ENCODE assay signal across 8 cellular contexts in genomic region chrX:108735680-108736508, GRCh38.
DNase-seq lines count a peak whose midpoint lies in the region; TF ChIP-seq lines count a peak whose summit lies in the region.

No MANE protein-coding gene starts in this region.

- CTCF ChIA-PET in GM10248 (lab: Yijun Ruan, JAX): no interaction called here

- no peak for TF ChIP-seq CTCF in GM10248 (IDR thresholded peaks at IDR 0.05; ENCODE audit: control extremely low read depth, extremely low read depth, low read depth, missing control alignments)
- TF ChIP-seq CTCF in retinal pigment epithelial cell (conservative IDR thresholded peaks at IDR 0.05; ENCODE audit: low read depth, low read length): no peak

- peak; percentile 8 for DNase-seq in GM10248 (ENCODE audit: extremely low spot score)
- DNase-seq in NCI-H510A treated with DMSO at 0.1 percent for 48 hours (lab: John Stamatoyannopoulos, UW): peak; percentile 14
- peak; percentile 12 for DNase-seq in foreskin melanocyte
- DNase-seq in retinal pigment epithelial cell (ENCODE audit: low read depth): no peak
- no peak for DNase-seq in midbrain (lab: John Stamatoyannopoulos, UW)
- DNase-seq in cerebellar nuclear complex (lab: John Stamatoyannopoulos, UW): no peak
- no peak for DNase-seq in NCI-H2171 treated with DMSO at 0.1 percent for 48 hours (lab: John Stamatoyannopoulos, UW)
- no peak for DNase-seq in NCI-H1048 (lab: John Stamatoyannopoulos, UW)

- POLR2A ChIA-PET in GM10248 (lab: Yijun Ruan, JAX): no interaction called here

- peak overlapping the region; percentile 49 for H3K4me3 ChIP-seq in retinal pigment epithelial cell (ENCODE audit: low read length)

Comparison
In these comparisons a context has a peak if more than half of its experiments do, and no peak if none do; other contexts are left out.
1. DNase-seq: peak in GM10248 (single experiment), NCI-H510A treated with DMSO at 0.1 percent for 48 hours (single experiment) and foreskin melanocyte (single experiment); none in retinal pigment epithelial cell (single experiment), midbrain (single experiment), cerebellar nuclear complex (0 of 2), NCI-H2171 treated with DMSO at 0.1 percent for 48 hours (single experiment) and NCI-H1048 (single experiment).